Comparison of ENCODE assay signal across 34 cellular contexts in the genomic region with DNA sequence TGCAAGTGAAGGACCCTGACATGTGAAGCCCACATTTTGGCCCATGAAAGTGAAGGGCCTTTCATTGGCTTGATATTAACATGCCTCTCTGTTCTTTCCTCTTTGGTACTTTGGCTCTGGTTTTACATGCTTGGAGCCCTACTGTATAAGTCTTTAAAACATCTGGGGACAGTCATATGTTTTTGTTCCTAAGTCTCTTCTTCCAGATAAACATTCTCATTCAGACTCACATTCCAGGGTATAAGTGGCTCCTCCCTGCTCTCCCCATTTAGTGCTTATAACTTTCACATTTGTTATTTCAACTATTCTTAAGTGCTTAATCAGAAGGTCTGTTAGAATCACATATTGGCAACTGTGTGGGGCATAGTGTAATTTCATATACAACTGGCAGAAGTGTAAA.
"Had no signal": no experiment of that assay in that cellular context is flagged by ENCODE, and none has a peak within 500 bp of the region (broad histone marks: within the 10 kb centered on the region; RNA-seq: fewer than 3 reads in every experiment).

No MANE protein-coding gene starts in this region.

- ATAC-seq: activated CD8-positive, alpha-beta T cell treated with anti-CD3 and anti-CD28 coated beads for 36 hours; activated naive CD4-positive, alpha-beta T cell treated with anti-CD3 and anti-CD28 coated beads, Interleukin-2, amount 50 U/mL, for 72 hours; activated T-cell treated with anti-CD3 and anti-CD28 coated beads, Interleukin-2, amount 50 U/mL, for 4 hours; activated T-cell treated with anti-CD3 and anti-CD28 coated beads, Interleukin-2, amount 50 U/mL, for 72 hours; activated T-helper 17 cell treated with anti-CD3 and anti-CD28 coated beads, Interleukin-2, amount 50 U/mL, for 72 hours; body of pancreas had no signal

- H3K4me1 ChIP-seq: adrenal gland, breast epithelium had no signal

- H3K36me3 Mint-ChIP-seq: activated CD4-positive, alpha-beta memory T cell treated with anti-CD3 and anti-CD28 coated beads for 36 hours; activated naive CD4-positive, alpha-beta T cell treated with anti-CD3 and anti-CD28 coated beads, Interleukin-2, amount 50 U/mL, for 72 hours; activated naive CD8-positive, alpha-beta T cell treated with anti-CD3 and anti-CD28 coated beads for 36 hours had no signal

- H3K27ac Mint-ChIP-seq: activated B cell treated with CpG ODN at 0.5 μM for 24 hours; activated CD4-positive, alpha-beta memory T cell treated with anti-CD3 and anti-CD28 coated beads for 36 hours; activated CD4-positive, alpha-beta T cell treated with anti-CD3 and anti-CD28 coated beads, Interleukin-2, amount 10 ng/mL, durations not matched to agents 24 days and 14 days; activated CD8-positive, alpha-beta T cell treated with anti-CD3 and anti-CD28 coated beads for 36 hours; activated naive CD4-positive, alpha-beta T cell treated with anti-CD3 and anti-CD28 coated beads for 36 hours; activated naive CD4-positive, alpha-beta T cell treated with anti-CD3 and anti-CD28 coated beads, Interleukin-2, amount 50 U/mL, for 72 hours; activated naive CD8-positive, alpha-beta T cell treated with anti-CD3 and anti-CD28 coated beads for 36 hours; activated T-helper 1 cell treated with anti-CD3 and anti-CD28 coated beads, Interleukin-12 subunit alpha, Interleukin-12 subunit beta, Interleukin-2, Interleukin-4 antibody, amounts not matched to agents 30 ng/mL and 10 ng/mL and 1 ng/mL, durations not matched to agents 14 hours and 24 hours and 36 hours; activated T-helper 17 cell treated with anti-CD3 and anti-CD28 coated beads, Interleukin-2, amount 50 U/mL, for 72 hours; T-helper 1 cell treated with Interleukin-12 subunit alpha and Interleukin-12 subunit beta and Interleukin-4 antibody, amounts not matched to agents 30 μg/mL and 1 μg/mL, for 36 hours; T-helper 2 cell treated with Interferon-gamma antibody and Interleukin-4, amounts not matched to agents 5 μg/mL and 100 μg/mL, for 36 hours had no signal

- H3K36me3 ChIP-seq: adrenal gland, brain microvascular endothelial cell, breast epithelium had no signal

- DNase-seq: activated B cell treated with CpG ODN at 0.5 μM for 24 hours; activated CD4-positive, alpha-beta memory T cell treated with anti-CD3 and anti-CD28 coated beads for 36 hours; activated CD4-positive, alpha-beta T cell treated with anti-CD3 and anti-CD28 coated beads for 4 hours; activated CD4-positive, alpha-beta T cell treated with anti-CD3 and anti-CD28 coated beads, Interleukin-2, amount 10 ng/mL, durations not matched to agents 24 days and 14 days; activated CD4-positive, alpha-beta T cell treated with anti-CD3 and anti-CD28 coated beads, Interleukin-2, amount 50 U/mL, for 1 hour; activated CD4-positive, alpha-beta T cell treated with anti-CD3 and anti-CD28 coated beads, Interleukin-2, amount 50 U/mL, for 4 hours; activated CD4-positive, CD25-positive, alpha-beta regulatory T cell treated with anti-CD3 and anti-CD28 coated beads, Interleukin-2, amount 50 U/mL, for 72 hours; activated CD8-positive, alpha-beta memory T cell treated with anti-CD3 and anti-CD28 coated beads, Interleukin-2, amount 50 U/mL, for 4 hours; activated CD8-positive, alpha-beta T cell treated with anti-CD3 and anti-CD28 coated beads for 36 hours; activated effector memory CD4-positive, alpha-beta T cell treated with anti-CD3 and anti-CD28 coated beads, Interleukin-2, amount 50 U/mL, for 16 hours; activated gamma-delta T cell treated with Interleukin-2 at 50 U/mL for 16 hours; activated naive CD4-positive, alpha-beta T cell; activated naive CD4-positive, alpha-beta T cell treated with anti-CD3 and anti-CD28 coated beads for 36 hours; activated naive CD4-positive, alpha-beta T cell treated with anti-CD3 and anti-CD28 coated beads, Interleukin-2, amount 50 U/mL, for 16 hours; activated naive CD8-positive, alpha-beta T cell treated with anti-CD3 and anti-CD28 coated beads for 36 hours; activated T-cell treated with anti-CD3 and anti-CD28 coated beads for 4 hours; activated T-cell treated with anti-CD3 and anti-CD28 coated beads, Interleukin-2, amount 50 U/mL, for 1 hour; activated T-cell treated with anti-CD3 and anti-CD28 coated beads, Interleukin-2, amount 50 U/mL, for 4 hours; activated T-cell treated with anti-CD3 and anti-CD28 coated beads, Interleukin-2, amount 50 U/mL, for 72 hours; adrenal gland; amniotic stem cell; aorta; body of pancreas; brain microvascular endothelial cell; central memory CD4-positive, alpha-beta T cell; T-helper 2 cell; T-helper 9 cell had no signal

- H3K4me3 Mint-ChIP-seq: activated B cell treated with CpG ODN at 0.5 μM for 24 hours; activated CD4-positive, alpha-beta memory T cell treated with anti-CD3 and anti-CD28 coated beads for 36 hours; activated CD4-positive, alpha-beta T cell treated with anti-CD3 and anti-CD28 coated beads, Interleukin-2, amount 10 ng/mL, durations not matched to agents 24 days and 14 days; activated CD8-positive, alpha-beta T cell treated with anti-CD3 and anti-CD28 coated beads for 36 hours; activated naive CD4-positive, alpha-beta T cell treated with anti-CD3 and anti-CD28 coated beads for 36 hours; activated naive CD8-positive, alpha-beta T cell treated with anti-CD3 and anti-CD28 coated beads for 36 hours; activated T-cell treated with anti-CD3 and anti-CD28 coated beads, Interleukin-2, amount 50 U/mL, for 4 hours; activated T-cell treated with anti-CD3 and anti-CD28 coated beads, Interleukin-2, amount 50 U/mL, for 72 hours; activated T-helper 1 cell treated with anti-CD3 and anti-CD28 coated beads, Interleukin-12 subunit alpha, Interleukin-12 subunit beta, Interleukin-2, Interleukin-4 antibody, amounts not matched to agents 30 ng/mL and 10 ng/mL and 1 ng/mL, durations not matched to agents 14 hours and 24 hours and 36 hours; activated T-helper 17 cell treated with anti-CD3 and anti-CD28 coated beads, Interleukin-2, amount 50 U/mL, for 72 hours; T-helper 1 cell treated with Interleukin-12 subunit alpha and Interleukin-12 subunit beta and Interleukin-4 antibody, amounts not matched to agents 30 μg/mL and 1 μg/mL, for 36 hours; T-helper 2 cell treated with Interferon-gamma antibody and Interleukin-4, amounts not matched to agents 5 μg/mL and 100 μg/mL, for 36 hours had no signal

- H3K9me3 ChIP-seq: adrenal gland, body of pancreas, breast epithelium had no signal

- H3K27me3 Mint-ChIP-seq: activated B cell treated with CpG ODN at 0.5 μM for 24 hours; activated CD4-positive, alpha-beta memory T cell treated with anti-CD3 and anti-CD28 coated beads for 36 hours; activated CD4-positive, alpha-beta T cell treated with anti-CD3 and anti-CD28 coated beads, Interleukin-2, amount 10 ng/mL, durations not matched to agents 24 days and 14 days; activated CD8-positive, alpha-beta T cell treated with anti-CD3 and anti-CD28 coated beads for 36 hours; activated naive CD8-positive, alpha-beta T cell treated with anti-CD3 and anti-CD28 coated beads for 36 hours; activated T-helper 17 cell treated with anti-CD3 and anti-CD28 coated beads, Interleukin-2, amount 50 U/mL, for 72 hours had no signal

- H3K4me1 Mint-ChIP-seq: activated B cell treated with CpG ODN at 0.5 μM for 24 hours; activated CD4-positive, alpha-beta T cell treated with anti-CD3 and anti-CD28 coated beads, Interleukin-2, amount 10 ng/mL, durations not matched to agents 24 days and 14 days; activated naive CD8-positive, alpha-beta T cell treated with anti-CD3 and anti-CD28 coated beads for 36 hours; activated T-helper 17 cell treated with anti-CD3 and anti-CD28 coated beads, Interleukin-2, amount 50 U/mL, for 72 hours had no signal

- H3K9me3 Mint-ChIP-seq: activated CD4-positive, alpha-beta T cell treated with anti-CD3 and anti-CD28 coated beads, Interleukin-2, amount 10 ng/mL, durations not matched to agents 24 days and 14 days; activated T-helper 1 cell treated with anti-CD3 and anti-CD28 coated beads, Interleukin-12 subunit alpha, Interleukin-12 subunit beta, Interleukin-2, Interleukin-4 antibody, amounts not matched to agents 30 ng/mL and 10 ng/mL and 1 ng/mL, durations not matched to agents 14 hours and 24 hours and 36 hours; T-helper 1 cell treated with Interleukin-12 subunit alpha and Interleukin-12 subunit beta and Interleukin-4 antibody, amounts not matched to agents 30 μg/mL and 1 μg/mL, for 36 hours had no signal

- H3K27ac ChIP-seq: adrenal gland, body of pancreas, brain microvascular endothelial cell, breast epithelium, VCaP had no signal

- H3K4me3 ChIP-seq: adrenal gland, body of pancreas, breast epithelium had no signal
